ENCODE assay signal across 24 cellular contexts in genomic region chr1:53532912-53533311, GRCh38.
"Had no signal": no experiment of that assay in that cellular context is flagged by ENCODE, and none has a peak within 500 bp of the region (broad histone marks: within the 10 kb centered on the region; RNA-seq: fewer than 3 reads in every experiment).

No MANE protein-coding gene starts in this region.

- H2AFZ ChIP-seq: hepatocyte had no signal

- H3K36me3 Mint-ChIP-seq: natural killer cell; stimulated activated memory B cell treated with anti-CD40 and anti-IgM and Interleukin-4, amounts not matched to agents 10 μg/mL and 1 μg/mL and 100 μg/mL, for 72 hours had no signal

- H3K4me3 Mint-ChIP-seq: dendritic cell treated with granulocyte-macrophage colony-stimulating factor and Interleukin-4, amounts not matched to agents 40 ng/mL and 50 ng/mL, for 4 days; endodermal cell; natural killer cell; stimulated activated memory B cell treated with anti-CD40 and anti-IgM and Interleukin-4, amounts not matched to agents 10 μg/mL and 1 μg/mL and 100 μg/mL, for 72 hours had no signal

- H3K4me2 ChIP-seq: hepatocyte had no signal

- H3K4me1 ChIP-seq: foreskin keratinocyte, gastroesophageal sphincter, lower lobe of right lung, prostate gland, sigmoid colon, tibial nerve had no signal

- H3K36me3 ChIP-seq: gastroesophageal sphincter, heart left ventricle, lower lobe of right lung, prostate gland, sigmoid colon, thoracic aorta, tibial nerve, upper lobe of left lung had no signal

- H3K79me2 ChIP-seq: hepatocyte had no signal

- H3K9me3 Mint-ChIP-seq: dendritic cell treated with granulocyte-macrophage colony-stimulating factor and Interleukin-4, amounts not matched to agents 40 ng/mL and 50 ng/mL, for 4 days; endodermal cell; natural killer cell; stimulated activated memory B cell treated with anti-CD40 and anti-IgM and Interleukin-4, amounts not matched to agents 10 μg/mL and 1 μg/mL and 100 μg/mL, for 72 hours had no signal

- H3K27ac Mint-ChIP-seq: dendritic cell treated with granulocyte-macrophage colony-stimulating factor and Interleukin-4, amounts not matched to agents 40 ng/mL and 50 ng/mL, for 4 days; endodermal cell; natural killer cell; stimulated activated memory B cell treated with anti-CD40 and anti-IgM and Interleukin-4, amounts not matched to agents 10 μg/mL and 1 μg/mL and 100 μg/mL, for 72 hours had no signal

- H3K4me3 ChIP-seq: gastroesophageal sphincter, heart left ventricle, hepatocyte, lower lobe of right lung, prostate gland, sigmoid colon, thoracic aorta, tibial nerve, upper lobe of left lung had no signal

- ATAC-seq: esophagus mucosa; foreskin keratinocyte; gastroesophageal sphincter; heart left ventricle; left cardiac atrium; left ventricle myocardium superior; lower lobe of right lung; natural killer cell; right cardiac atrium; stimulated activated memory B cell treated with anti-CD40 and anti-IgM and Interleukin-4, amounts not matched to agents 10 μg/mL and 1 μg/mL and 100 μg/mL, for 72 hours; stimulated activated naive CD8-positive, alpha-beta T cell treated with anti-CD3 and anti-CD28 coated beads, Interleukin-15, Interleukin-2, amounts not matched to agents 100 U/mL and 50 U/mL, for 24 hours had no signal

- H3K27me3 ChIP-seq: gastroesophageal sphincter, hepatocyte, sigmoid colon, tibial nerve, upper lobe of left lung had no signal

- H3K4me1 Mint-ChIP-seq: endodermal cell; natural killer cell; stimulated activated memory B cell treated with anti-CD40 and anti-IgM and Interleukin-4, amounts not matched to agents 10 μg/mL and 1 μg/mL and 100 μg/mL, for 72 hours had no signal

- DNase-seq: cerebellar nuclear complex; effector CD8-positive, alpha-beta T cell; endodermal cell; foreskin keratinocyte; heart left ventricle; left cardiac atrium; left ventricle myocardium superior; lower lobe of right lung; natural killer cell; right cardiac atrium; sigmoid colon; stimulated activated CD4-positive, alpha-beta T cell treated with anti-CD3 and anti-CD28 coated beads, Interleukin-2, amount 100 ng/mL, for 24 hours; stimulated activated CD4-positive, alpha-beta T cell treated with anti-CD3 and anti-CD28 coated beads, Interleukin-4, amount 100 ng/mL, for 4 hours; stimulated activated naive CD8-positive, alpha-beta T cell treated with anti-CD3 and anti-CD28 coated beads, Interleukin-15, Interleukin-2, amounts not matched to agents 100 U/mL and 50 U/mL, for 24 hours; upper lobe of left lung had no signal

- H3K27ac ChIP-seq: epithelial cell of prostate, foreskin keratinocyte, gastroesophageal sphincter, heart left ventricle, hepatocyte, lower lobe of right lung, prostate gland, sigmoid colon, thoracic aorta, tibial nerve, upper lobe of left lung had no signal

- H3K9me3 ChIP-seq: gastroesophageal sphincter, heart left ventricle, lower lobe of right lung, prostate gland, sigmoid colon, thoracic aorta, tibial nerve, upper lobe of left lung had no signal
